ENCODE assay signal across 11 cellular contexts in genomic region chr12:119328111-119328510, GRCh38. TPM values are rescaled to one million over a fixed set of nuclear protein-coding genes. Genes with fewer than 3 reads are reported as not detected.
A peak's percentile ranks its signal among the peaks of the same experiment; 100 is the strongest.
DNase-seq lines count a peak whose midpoint lies in the region; ATAC-seq and TF ChIP-seq lines count a peak whose summit lies in the region.
"Had no signal": no experiment of that assay in that cellular context is flagged by ENCODE, and none has a peak within 500 bp of the region (broad histone marks: within the 10 kb centered on the region; RNA-seq: fewer than 3 reads in every experiment).

No MANE protein-coding gene starts in this region.

- dilution Hi-C loops in mammary epithelial cell (cut with HindIII; ENCODE audit: low sequenced_read_pairs), result no loop called here

- H4K5ac ChIP-seq in mesendoderm (ENCODE audit: low read length), result no peak overlapping the region

- H3K56ac ChIP-seq in mesendoderm (ENCODE audit: low read length), result no peak overlapping the region

- H3K4me2 ChIP-seq in mesendoderm (ENCODE audit: low read length), result no peak overlapping the region
- H3K4me2 ChIP-seq in mammary epithelial cell (ENCODE audit: insufficient read depth, low read depth, low read length), result no peak overlapping the region

- in situ Hi-C loops in mammary epithelial cell (cut with MboI; ENCODE audit: low sequenced_read_pairs in 2 of 2), result no loop called here

- H3K79me1 ChIP-seq in mesendoderm (ENCODE audit: low read length), result no peaks in the 10 kb centered on the region

- no peak overlapping the region for H3K23ac ChIP-seq in mesendoderm (ENCODE audit: low read length)

- H3K9me3 ChIP-seq in body of pancreas (no peaks in the 10 kb centered on the region), mammary epithelial cell (replicated peaks; ENCODE audit: insufficient read depth, low read length) (peaks cover 2% of the 10 kb centered on the region)

- CTCF ChIA-PET in mammary epithelial cell (lab: Charles Lee; ENCODE audit: low non-redundant PET), result no interaction called here

- WGBS in body of pancreas, 2 donors, result 26 to 35% methylated on average over 3 of the region's 3 CpGs
- WGBS in mesendoderm (ENCODE audit: extremely low coverage, insufficient coverage, low lambda C conversion rate), result no CpG with 5 or more reads among the region's 3 CpGs
- WGBS in mammary epithelial cell (ENCODE audit: low coverage, missing lambda C conversion rate), result 12% methylated on average over 3 of the region's 3 CpGs

- no peaks in the 10 kb centered on the region for H4K20me1 ChIP-seq in mammary epithelial cell (ENCODE audit: insufficient read depth, low read length)

- H2AFZ ChIP-seq in mammary epithelial cell (ENCODE audit: low read depth, low read length), result no peak overlapping the region

- no peak overlapping the region for H4K8ac ChIP-seq in mesendoderm (ENCODE audit: low read depth, low read length)

- DNase-seq in GM10266 (ENCODE audit: extremely low spot score) (no peak), body of pancreas (peak in 2 of 4 donors; percentile 13 to 18), mesendoderm (peak; percentile 72), mammary epithelial cell (no peak), COLO829 (ENCODE audit: low spot score) (no peak)
- DNase-seq in Jurkat, Clone E6-1 (ENCODE audit: low read depth, low spot score), result peak; percentile 16
- no peak for DNase-seq in activated CD8-positive, alpha-beta memory T cell treated with anti-CD3 and anti-CD28 coated beads, Interleukin-2, amount 50 U/mL, for 4 hours
- no peak for DNase-seq in effector CD8-positive, alpha-beta T cell (lab: John Stamatoyannopoulos, UW)
- DNase-seq: activated CD8-positive, alpha-beta memory T cell treated with anti-CD3 and anti-CD28 coated beads, Interleukin-2, amount 50 U/mL, for 48 hours; kidney glomerular epithelial cell; NCI-H524 treated with DMSO at 0.1 percent for 48 hours had no signal

- no peak overlapping the region for H3K4ac ChIP-seq in mesendoderm (ENCODE audit: low read depth, low read length)

- H2AK5ac ChIP-seq in mesendoderm (ENCODE audit: low read length), result no peak overlapping the region

- H3K36me3 ChIP-seq in body of pancreas (replicated peaks in 1 of 2; ENCODE audit: insufficient read depth in 1 of 2, low read depth in 2 of 2) (no peaks in the 10 kb centered on the region), mesendoderm (ENCODE audit: control insufficient read depth, insufficient read depth, low read length) (no peaks in the 10 kb centered on the region), mammary epithelial cell (ENCODE audit: insufficient read depth, low read length) (no peaks in the 10 kb centered on the region)

- no peak overlapping the region for H3K18ac ChIP-seq in mesendoderm (ENCODE audit: low read length)

- H2BK5ac ChIP-seq in mesendoderm (ENCODE audit: low read length), result no peak overlapping the region

- H3K27ac ChIP-seq in body of pancreas (no peak overlapping the region), mesendoderm (ENCODE audit: low read depth, low read length) (no peak overlapping the region), mammary epithelial cell (ENCODE audit: insufficient read depth, low read depth, low read length) (no peak overlapping the region)

- BruUV-seq in mammary epithelial cell (replicated peaks; lab: Mats Ljungman, UMichigan), result no TSS peak

- ATAC-seq in body of pancreas, result no peak

- H3K4me1 ChIP-seq in body of pancreas (no peaks in the 10 kb centered on the region), mesendoderm (ENCODE audit: control insufficient read depth, low read depth, low read length) (no peaks in the 10 kb centered on the region), mammary epithelial cell (ENCODE audit: insufficient read depth, low read length) (no peaks in the 10 kb centered on the region)

- H2BK120ac ChIP-seq in mesendoderm (ENCODE audit: low read depth, low read length), result no peak overlapping the region

- no peak overlapping the region for H2BK15ac ChIP-seq in mesendoderm (replicated peaks; ENCODE audit: low read depth)

- H3K27me3 ChIP-seq in body of pancreas (no peaks in the 10 kb centered on the region), mesendoderm (ENCODE audit: insufficient read depth, low read length, poor library complexity) (no peaks in the 10 kb centered on the region), mammary epithelial cell (ENCODE audit: insufficient read depth, low read length) (no peaks in the 10 kb centered on the region)

- H3K9ac ChIP-seq in mesendoderm (ENCODE audit: low read length) (no peak overlapping the region), mammary epithelial cell (ENCODE audit: insufficient read depth, low read length) (no peak overlapping the region)

- no peak for TF ChIP-seq POLR2A in body of pancreas (IDR thresholded peaks at IDR 0.05)

- intact Hi-C loops in body of pancreas (cut with DNase I), result no loop called here
- intact Hi-C loops in mammary epithelial cell (cut with micrococcal nuclease), result no loop called here

- peak; percentile 25 for TF ChIP-seq CTCF in GM10266 (IDR thresholded peaks at IDR 0.05; ENCODE audit: control insufficient read depth, insufficient read depth, low read depth, missing control alignments)
- peak in 4 of 7 experiments; percentile 16 to 25 (median 21) for TF ChIP-seq CTCF in body of pancreas (IDR thresholded peaks at IDR 0.05)
- no peak for TF ChIP-seq CTCF in mammary epithelial cell (conservative IDR thresholded peaks at IDR 0.05 in 1 of 2, IDR thresholded peaks at IDR 0.05 in 1 of 2; ENCODE audit: extremely low read depth in 1 of 2, insufficient read depth in 1 of 2, low read depth in 1 of 2, low read length in 2 of 2)

- H3K79me2 ChIP-seq in mesendoderm (ENCODE audit: control insufficient read depth, insufficient read depth, low read length), result no peaks in the 10 kb centered on the region
- no peaks in the 10 kb centered on the region for H3K79me2 ChIP-seq in mammary epithelial cell (ENCODE audit: insufficient read depth, low read length)

- no peak overlapping the region for H3K4me3 ChIP-seq in Jurkat, Clone E6-1 (ENCODE audit: low read length)
- H3K4me3 ChIP-seq in body of pancreas (no peak overlapping the region), mesendoderm (ENCODE audit: low read length) (no peak overlapping the region), mammary epithelial cell (replicated peaks in 1 of 3; ENCODE audit: insufficient read depth in 1 of 3, low read depth in 2 of 3, low read length in 3 of 3) (no peak overlapping the region)

RNA-seq across cellular contexts. Expression of gene CCDC60, which starts 6.4 kb away (rescaled TPM):
- not detected for polyA plus RNA-seq in Jurkat, Clone E6-1 (2012; ENCODE audit: insufficient read depth, insufficient read length)
- not detected for total RNA-seq in body of pancreas
- polyA plus RNA-seq in mesendoderm (2013, experiment 1 of 2), result 0.18 TPM
- polyA plus RNA-seq in mesendoderm (2013, experiment 2 of 2), result 0.18 TPM
- total RNA-seq in mammary epithelial cell, result not detected
- not detected for polyA plus RNA-seq in mammary epithelial cell
- not detected for polyA minus RNA-seq in mammary epithelial cell

Comparison
In these comparisons a context has a peak if more than half of its experiments do, and no peak if none do; other contexts are left out.
1. DNase-seq: peak in Jurkat, Clone E6-1 (single experiment) and mesendoderm (single experiment); none in GM10266 (single experiment), mammary epithelial cell (single experiment), activated CD8-positive, alpha-beta memory T cell treated with anti-CD3 and anti-CD28 coated beads, Interleukin-2, amount 50 U/mL, for 4 hours (single experiment), COLO829 (single experiment) and effector CD8-positive, alpha-beta T cell (single experiment).
2. CTCF ChIP-seq: peak in GM10266 (single experiment) and body of pancreas (4 of 7); none in mammary epithelial cell (0 of 2).